Comparison of ENCODE assay signal across 8 cellular contexts in the genomic region with DNA sequence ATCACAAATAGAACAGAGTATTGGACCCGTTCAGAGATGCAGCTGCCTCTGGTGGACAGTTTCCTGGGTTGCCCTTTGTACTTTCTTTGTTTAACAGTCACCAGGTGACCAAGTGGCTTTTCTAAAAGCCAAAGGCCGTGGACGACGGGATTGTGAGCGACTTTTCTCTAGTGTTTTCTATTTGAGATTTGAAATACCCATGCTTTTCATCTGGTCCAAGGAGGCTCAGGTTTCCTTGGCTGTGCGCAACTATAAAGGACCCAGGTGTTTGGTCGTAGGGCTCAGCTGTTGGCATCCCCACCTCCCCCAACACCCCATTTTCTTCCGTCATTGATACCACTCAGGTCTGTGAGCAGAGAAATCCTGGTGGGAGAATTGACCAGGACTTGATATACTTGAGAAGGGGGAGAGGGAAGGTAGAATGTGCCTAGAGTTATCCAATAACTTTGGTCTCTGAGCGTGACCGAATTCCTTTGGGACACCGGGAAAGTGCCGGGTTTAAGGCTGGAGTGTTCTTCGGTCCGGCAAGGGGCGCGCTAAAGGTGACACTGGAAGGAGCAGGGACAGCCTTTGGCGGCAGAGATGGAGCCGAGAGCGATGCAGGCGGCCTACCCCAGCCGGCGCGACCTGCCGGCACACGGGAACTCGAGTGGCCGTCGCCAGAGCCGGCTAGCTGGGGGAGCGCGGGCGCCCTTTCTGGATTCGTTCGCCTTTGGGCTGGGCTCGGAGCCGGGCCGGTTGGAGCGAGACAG.
DNase-seq lines count a peak whose midpoint lies in the region; ATAC-seq and TF ChIP-seq lines count a peak whose summit lies in the region.

No MANE protein-coding gene starts in this region.

- no peaks in the 10 kb centered on the region for H4K20me1 ChIP-seq in H9 (ENCODE audit: control insufficient read depth, insufficient read depth, insufficient read length)

- H3K4me1 Mint-ChIP-seq in H9: peaks cover 38 to 48% of the 10 kb centered on the region in 2 experiments
- peaks cover 37% of the 10 kb centered on the region for H3K4me1 Mint-ChIP-seq in glutamatergic neuron (ENCODE audit: low read depth, unreplicated experiment)

- peak overlapping the region; percentile 53; the same call in 1 of the 2 replicates for H3K14ac ChIP-seq in H9 (ENCODE audit: insufficient read depth, low read length)

- TF ChIP-seq CTCF in H9 (conservative IDR thresholded peaks at IDR 0.05) (no peak; the same call in 2 of the 3 replicates), glutamatergic neuron (IDR thresholded peaks at IDR 0.05; ENCODE audit: partially characterized antibody, unreplicated experiment) (no peak), gastrocnemius medialis (IDR thresholded peaks at IDR 0.05 in 4 of 5, conservative IDR thresholded peaks at IDR 0.05 in 1 of 5) (peak in 1 of 5 experiments; percentile 28)

- H3T11ph ChIP-seq in H9 (ENCODE audit: low read length): no peak overlapping the region

- no peaks in the 10 kb centered on the region for H3K36me3 ChIP-seq in gastrocnemius medialis

- H3K27me3 Mint-ChIP-seq in H9 (ENCODE audit: low read depth) (no peaks in the 10 kb centered on the region), glutamatergic neuron (ENCODE audit: unreplicated experiment) (peaks cover 16% of the 10 kb centered on the region)

- no peak overlapping the region for H2BK15ac ChIP-seq in H9 (ENCODE audit: low read depth, low read length)

- H3K9me3 ChIP-seq in H9 (ENCODE audit: control insufficient read depth, low read depth, low read length): no peaks in the 10 kb centered on the region
- no peaks in the 10 kb centered on the region for H3K9me3 ChIP-seq in gastrocnemius medialis

- H3K27ac ChIP-seq in H9 (ENCODE audit: insufficient read length, low read depth, low read length) (no peak overlapping the region), gastrocnemius medialis (peak overlapping the region; percentile 91 to 98 (median 94))

- no peak overlapping the region for H2AFZ ChIP-seq in H9 (ENCODE audit: low read length)

- no peak overlapping the region for H2AK5ac ChIP-seq in H9 (ENCODE audit: insufficient read length, low read length)

- H3K4me1 ChIP-seq in H9 (ENCODE audit: insufficient read depth, low read length) (peaks cover 9% of the 10 kb centered on the region; the same call in 1 of the 2 replicates), gastrocnemius medialis (peaks cover 58 to 59% of the 10 kb centered on the region in 2 donors)

- peak; percentile 1 to 4 for ATAC-seq in gastrocnemius medialis
- no peak for ATAC-seq in GM21390 (IDR thresholded peaks at IDR 0.05; ENCODE audit: unreplicated experiment)
- ATAC-seq in HG03108 (IDR thresholded peaks at IDR 0.05; ENCODE audit: unreplicated experiment): no peak

- H3K23ac ChIP-seq in H9 (ENCODE audit: insufficient read length, low read depth, low read length): no peak overlapping the region

- no peak overlapping the region for H2BK12ac ChIP-seq in H9 (ENCODE audit: insufficient read length, low read depth, low read length)

- H3K36me3 Mint-ChIP-seq in H9 (ENCODE audit: insufficient read depth in 1 of 3, low read depth in 3 of 3) (peaks cover 27 to 34% (median 29%) of the 10 kb centered on the region in 3 experiments), glutamatergic neuron (ENCODE audit: unreplicated experiment) (no peaks in the 10 kb centered on the region)

- H4K8ac ChIP-seq in H9 (replicated peaks; ENCODE audit: insufficient read length, low read depth, low read length): no peak overlapping the region

- H3K79me2 ChIP-seq in H9 (ENCODE audit: insufficient read depth, low read length): peaks cover 20% of the 10 kb centered on the region; the same call in 1 of the 2 replicates

- no peak overlapping the region for H4K5ac ChIP-seq in H9 (ENCODE audit: insufficient read length, low read depth, low read length)

- peak overlapping the region; percentile 50 for H3K9ac ChIP-seq in H9 (ENCODE audit: extremely low read depth, insufficient read length, low read length)

- no peaks in the 10 kb centered on the region for H3K27me3 ChIP-seq in H9 (ENCODE audit: insufficient read depth, low read length)
- no peaks in the 10 kb centered on the region for H3K27me3 ChIP-seq in gastrocnemius medialis

- H3K4ac ChIP-seq in H9 (ENCODE audit: low read depth, low read length): no peak overlapping the region

- no peak overlapping the region for H3K56ac ChIP-seq in H9 (ENCODE audit: insufficient read length, low read depth, low read length)

- H2BK120ac ChIP-seq in H9 (ENCODE audit: low read depth, low read length, poor library complexity, severe bottlenecking): no peak overlapping the region

- WGBS in H9 (ENCODE audit: extremely low coverage, insufficient read length, low lambda C conversion rate): no CpG with 5 or more reads among the region's 38 CpGs

- intact Hi-C loops in gastrocnemius medialis (cut with DNase I; ENCODE audit: low total_unique reads): loop anchor here (1.0 to 5.0 kb wide), 4 partner anchors 167 to 382 kb away; a partner anchor contains a TSS

- H3K4me3 Mint-ChIP-seq in H9 (peak overlapping the region; percentile 80 to 91), glutamatergic neuron (ENCODE audit: unreplicated experiment) (peak overlapping the region; percentile 91)

- H4K91ac ChIP-seq in H9 (ENCODE audit: insufficient read length, low read depth, low read length): no peak overlapping the region

- H3K27ac Mint-ChIP-seq in H9: peak overlapping the region; percentile 82 to 93 (median 91)
- H3K27ac Mint-ChIP-seq in glutamatergic neuron (ENCODE audit: unreplicated experiment): peak overlapping the region; percentile 90

- no peaks in the 10 kb centered on the region for H3K79me1 ChIP-seq in H9 (ENCODE audit: insufficient read depth, low read depth, low read length, poor library complexity, severe bottlenecking)

- DNase-seq in ACHN (peak; percentile 73), H9 (peak; percentile 44), SW480 (ENCODE audit: low spot score) (peak; percentile 47), glutamatergic neuron (no peak), gastrocnemius medialis (no peak), EL (no peak)

- peaks cover 6% of the 10 kb centered on the region for H3K23me2 ChIP-seq in H9 (ENCODE audit: insufficient read length, low read depth, low read length, poor library complexity, severe bottlenecking)

- peak; percentile 54 to 62 for TF ChIP-seq POLR2A in gastrocnemius medialis (IDR thresholded peaks at IDR 0.05)

- H2BK20ac ChIP-seq in H9 (ENCODE audit: low read depth, low read length, poor library complexity, severe bottlenecking): no peak overlapping the region

- H3K9me3 Mint-ChIP-seq in H9 (peaks cover 0 to 28% of the 10 kb centered on the region in 2 experiments; a peak in 3 of 5 replicates), glutamatergic neuron (ENCODE audit: unreplicated experiment) (peaks cover 37% of the 10 kb centered on the region)

- H3K4me3 ChIP-seq in gastrocnemius medialis: peak overlapping the region; percentile 66 to 98 (median 80)

- peak overlapping the region; percentile 31 for H3K18ac ChIP-seq in H9 (ENCODE audit: insufficient read length, low read depth, low read length)

- no peak overlapping the region for H2BK5ac ChIP-seq in H9 (ENCODE audit: insufficient read length, low read length)

- in situ Hi-C loops in ACHN (cut with HindIII; ENCODE audit: low pct_ligation_motif_present, low pct_unique_long_range_greater_than_20kb, low sequenced_read_pairs) (no loop called here), gastrocnemius medialis (cut with MboI; ENCODE audit: low sequenced_read_pairs in 4 of 4) (no loop called here)

- peak overlapping the region; percentile 70 for H3K4me2 ChIP-seq in H9 (ENCODE audit: insufficient read depth, insufficient read length, low read length)

Comparison
In these comparisons a context has a peak if more than half of its experiments do, and no peak if none do; other contexts are left out.
1. DNase-seq: peak in ACHN (single experiment), H9 (single experiment) and SW480 (single experiment); none in glutamatergic neuron (single experiment), gastrocnemius medialis (0 of 2) and EL (single experiment).
2. ATAC-seq: peak in gastrocnemius medialis (2 of 2); none in GM21390 (single experiment) and HG03108 (single experiment).